ENCODE assay signal across 21 cellular contexts in the genomic region with DNA sequence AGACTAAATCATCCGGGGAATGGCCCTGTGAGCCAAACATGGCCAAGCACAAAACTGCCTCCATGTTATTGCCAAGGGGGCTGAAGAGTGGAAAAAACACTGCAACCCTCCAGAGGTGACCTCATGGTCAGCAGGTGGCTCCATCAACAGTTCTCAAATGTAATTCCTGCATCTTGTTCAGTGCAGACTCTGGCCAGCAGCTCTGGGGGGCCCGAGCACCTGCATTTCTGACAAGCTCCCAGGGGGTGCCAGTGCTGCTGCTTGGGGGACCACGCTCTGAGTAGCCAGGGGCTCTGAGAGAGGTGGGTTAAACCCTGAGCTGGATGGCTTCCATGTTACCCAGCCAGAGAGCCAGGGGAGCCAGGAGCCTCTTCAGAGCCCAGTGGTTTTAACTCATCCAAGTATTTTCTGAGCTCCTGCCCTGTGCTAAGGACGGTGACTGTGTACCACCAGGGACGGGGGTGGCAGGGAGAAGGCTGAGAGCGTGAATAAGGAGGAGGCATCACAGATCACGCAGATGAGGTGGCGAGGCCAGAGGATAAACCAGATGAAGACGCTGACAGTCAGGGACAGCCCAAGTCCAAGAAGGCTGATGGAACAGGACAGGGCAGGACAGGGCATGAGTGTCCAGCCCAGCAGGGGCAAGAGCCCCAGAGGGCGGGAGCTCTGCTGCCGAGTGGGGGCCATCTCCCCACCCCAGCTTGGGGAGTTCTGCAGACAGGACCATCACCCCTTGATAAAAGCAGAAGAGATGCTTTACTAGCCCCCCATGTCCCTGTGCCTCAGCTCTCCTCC. TPM values are rescaled to one million over a fixed set of nuclear protein-coding genes. Genes with fewer than 3 reads are reported as not detected.
"Had no signal": no experiment of that assay in that cellular context is flagged by ENCODE, and none has a peak within 500 bp of the region (broad histone marks: within the 10 kb centered on the region; RNA-seq: fewer than 3 reads in every experiment).

No MANE protein-coding gene starts in this region.

- H3K9me3 ChIP-seq: adrenal gland, gastroesophageal sphincter, ovary, tibial artery had no signal

- H3K27me3 Mint-ChIP-seq: activated naive CD4-positive, alpha-beta T cell treated with anti-CD3 and anti-CD28 coated beads, Interleukin-2, amount 50 U/mL, for 24 hours; dendritic cell treated with granulocyte-macrophage colony-stimulating factor and Interleukin-4, amounts not matched to agents 40 ng/mL and 50 ng/mL, for 4 days; T-cell had no signal

- H3K9me3 Mint-ChIP-seq: activated naive CD4-positive, alpha-beta T cell treated with anti-CD3 and anti-CD28 coated beads, Interleukin-2, amount 50 U/mL, for 24 hours; dendritic cell treated with granulocyte-macrophage colony-stimulating factor and Interleukin-4, amounts not matched to agents 40 ng/mL and 50 ng/mL, for 4 days; endodermal cell; neural progenitor cell; T-cell had no signal

- H3K36me3 ChIP-seq: neural progenitor cell, ovary had no signal

- H3K4me3 Mint-ChIP-seq: activated naive CD4-positive, alpha-beta T cell treated with anti-CD3 and anti-CD28 coated beads, Interleukin-2, amount 50 U/mL, for 24 hours; dendritic cell treated with granulocyte-macrophage colony-stimulating factor and Interleukin-4, amounts not matched to agents 40 ng/mL and 50 ng/mL, for 4 days; endodermal cell; T-cell had no signal

- ATAC-seq: gastroesophageal sphincter, left colon, T-cell had no signal

- H3K27ac ChIP-seq: adrenal gland, gastroesophageal sphincter, neural progenitor cell, ovary, tibial artery had no signal

- H3K4me3 ChIP-seq: adrenal gland, gastroesophageal sphincter, neural progenitor cell, ovary, tibial artery had no signal

- H3K4me1 ChIP-seq: adrenal gland, gastroesophageal sphincter, neural progenitor cell, tibial artery had no signal

- H3K27me3 ChIP-seq: adrenal gland, gastroesophageal sphincter, neural progenitor cell, ovary, tibial artery had no signal

- H3K4me1 Mint-ChIP-seq: activated naive CD4-positive, alpha-beta T cell treated with anti-CD3 and anti-CD28 coated beads, Interleukin-2, amount 50 U/mL, for 24 hours; endodermal cell; neural progenitor cell; T-cell had no signal

- DNase-seq: activated CD4-positive, CD25-positive, alpha-beta regulatory T cell treated with anti-CD3 and anti-CD28 coated beads, Interleukin-2, amount 50 U/mL, for 72 hours; activated effector memory CD4-positive, alpha-beta T cell treated with anti-CD3 and anti-CD28 coated beads, Interleukin-2, amount 50 U/mL, for 16 hours; caudate nucleus; left colon; midbrain; stimulated activated CD4-positive, alpha-beta T cell treated with anti-CD3 and anti-CD28 coated beads, Interleukin-12 subunit alpha, Interleukin-12 subunit beta, amount 100 ng/mL, for 4 hours; stimulated activated CD4-positive, alpha-beta T cell treated with anti-CD3 and anti-CD28 coated beads, Interleukin-2, amount 100 ng/mL, for 24 hours; T-cell; T1000; tibial artery had no signal

- FAIRE-seq: islet of Langerhans had no signal

- H3K27ac Mint-ChIP-seq: dendritic cell treated with granulocyte-macrophage colony-stimulating factor and Interleukin-4, amounts not matched to agents 40 ng/mL and 50 ng/mL, for 4 days; endodermal cell; neural progenitor cell; T-cell had no signal

RNA-seq across cellular contexts. Expression of gene CLEC2L, which starts 52.9 kb away (rescaled TPM):
- total RNA-seq: epithelial cell of proximal tubule, left colon, lung microvascular endothelial cell, myocyte, T-cell had no signal
- polyA plus RNA-seq: adrenal gland had no signal
